In genomic region chr12:89468648-89469326, GRCh38 we compare ENCODE assay signal across 10 cellular contexts. TPM values are rescaled to one million over a fixed set of nuclear protein-coding genes. Genes with fewer than 3 reads are reported as not detected.
A peak's percentile ranks its signal among the peaks of the same experiment; 100 is the strongest.
DNase-seq lines count a peak whose midpoint lies in the region; ATAC-seq and TF ChIP-seq lines count a peak whose summit lies in the region.
"Had no signal": no experiment of that assay in that cellular context is flagged by ENCODE, and none has a peak within 500 bp of the region (broad histone marks: within the 10 kb centered on the region; RNA-seq: fewer than 3 reads in every experiment).

No MANE protein-coding gene starts in this region.

- no peaks in the 10 kb centered on the region for H3K9me3 ChIP-seq in CD8-positive, alpha-beta memory T cell (ENCODE audit: low read length)
- no peaks in the 10 kb centered on the region for H3K9me3 ChIP-seq in endodermal cell (ENCODE audit: control insufficient read depth, low read length)

- H3K27me3 ChIP-seq in CD8-positive, alpha-beta memory T cell (ENCODE audit: insufficient read depth, low read length, poor library complexity, severe bottlenecking), result no peaks in the 10 kb centered on the region
- H3K27me3 ChIP-seq in endodermal cell (ENCODE audit: control insufficient read depth, insufficient read depth, low read length, poor library complexity, severe bottlenecking), result no peaks in the 10 kb centered on the region
- H3K27me3 ChIP-seq: cardiac muscle cell had no signal

- no peak overlapping the region for H3K27ac ChIP-seq in CD8-positive, alpha-beta memory T cell (ENCODE audit: low read depth, low read length)
- H3K27ac ChIP-seq in endodermal cell (ENCODE audit: low read depth, low read length), result no peak overlapping the region
- H3K27ac ChIP-seq: cardiac muscle cell had no signal

- H3K36me3 Mint-ChIP-seq in CD8-positive, alpha-beta memory T cell, result peaks cover 0 to 11% (median 0%) of the 10 kb centered on the region in 3 donors
- peaks cover 28% of the 10 kb centered on the region for H3K36me3 Mint-ChIP-seq in activated T-helper 17 cell treated with anti-CD3 and anti-CD28 coated beads, Interleukin-2, amount 50 U/mL, for 72 hours (ENCODE audit: low read depth)
- peaks cover 3% of the 10 kb centered on the region for H3K36me3 Mint-ChIP-seq in endodermal cell (ENCODE audit: low read depth)
- H3K36me3 Mint-ChIP-seq: mesothelial cell of epicardium had no signal

- no peaks in the 10 kb centered on the region for H3K9me3 Mint-ChIP-seq in CD8-positive, alpha-beta memory T cell
- no peaks in the 10 kb centered on the region for H3K9me3 Mint-ChIP-seq in activated T-helper 17 cell treated with anti-CD3 and anti-CD28 coated beads, Interleukin-2, amount 50 U/mL, for 72 hours
- H3K9me3 Mint-ChIP-seq in endodermal cell, result no peaks in the 10 kb centered on the region
- H3K9me3 Mint-ChIP-seq: mesothelial cell of epicardium had no signal

- WGBS in endodermal cell (ENCODE audit: insufficient coverage in 1 of 2, insufficient read length in 1 of 2), 2 experiments, result 91 to 100% methylated on average over 1 to 3 of the region's 4 CpGs

- peaks cover 51 to 57% (median 56%) of the 10 kb centered on the region in 3 donors for H3K4me1 Mint-ChIP-seq in CD8-positive, alpha-beta memory T cell
- H3K4me1 Mint-ChIP-seq in activated T-helper 17 cell treated with anti-CD3 and anti-CD28 coated beads, Interleukin-2, amount 50 U/mL, for 72 hours, result peaks cover 45% of the 10 kb centered on the region
- no peaks in the 10 kb centered on the region for H3K4me1 Mint-ChIP-seq in endodermal cell

- peak in 2 of 5 donors; percentile 22 to 45 for DNase-seq in CD8-positive, alpha-beta memory T cell
- no peak for DNase-seq in AG08395 (ENCODE audit: low spot score)
- no peak for DNase-seq in endodermal cell
- no peak for DNase-seq in stimulated activated CD4-positive, alpha-beta T cell treated with anti-CD3 and anti-CD28 coated beads, Interleukin-12 subunit alpha, Interleukin-12 subunit beta, amount 100 ng/mL, for 4 hours
- DNase-seq in HK-2 (ENCODE audit: unreplicated experiment), result no peak

- CTCF ChIA-PET in CD8-positive, alpha-beta memory T cell (lab: Charles Lee), result interaction anchor here (0.7 to 7.1 kb wide), 8 partner anchors 10 to 451 kb away, joined by 3 to 78 read pairs (median 4); partner anchors contain the start of genes GALNT4 and POC1B

- H3K4me3 ChIP-seq in CD8-positive, alpha-beta memory T cell (ENCODE audit: low read length), result no peak overlapping the region
- no peak overlapping the region for H3K4me3 ChIP-seq in endodermal cell (ENCODE audit: low read length)
- H3K4me3 ChIP-seq: cardiac muscle cell had no signal

- ATAC-seq in GM19438 (IDR thresholded peaks at IDR 0.05; ENCODE audit: low read depth, unreplicated experiment), result peak; percentile 75
- ATAC-seq in HG03159 (IDR thresholded peaks at IDR 0.05; ENCODE audit: unreplicated experiment), result peak; percentile 94
- peak; percentile 49 for ATAC-seq in activated T-helper 17 cell treated with anti-CD3 and anti-CD28 coated beads, Interleukin-2, amount 50 U/mL, for 72 hours (replicated peaks)

- no peaks in the 10 kb centered on the region for H3K36me3 ChIP-seq in CD8-positive, alpha-beta memory T cell (ENCODE audit: insufficient read depth, low read length)
- no peaks in the 10 kb centered on the region for H3K36me3 ChIP-seq in endodermal cell (ENCODE audit: control insufficient read depth, insufficient read depth, low read length)
- H3K36me3 ChIP-seq: cardiac muscle cell had no signal

- H3K27me3 Mint-ChIP-seq in CD8-positive, alpha-beta memory T cell, result no peaks in the 10 kb centered on the region
- no peaks in the 10 kb centered on the region for H3K27me3 Mint-ChIP-seq in activated T-helper 17 cell treated with anti-CD3 and anti-CD28 coated beads, Interleukin-2, amount 50 U/mL, for 72 hours
- no peaks in the 10 kb centered on the region for H3K27me3 Mint-ChIP-seq in endodermal cell (ENCODE audit: insufficient read depth)

- H3K4me1 ChIP-seq in CD8-positive, alpha-beta memory T cell (ENCODE audit: insufficient read depth, low read length), result peaks cover 32% of the 10 kb centered on the region
- no peaks in the 10 kb centered on the region for H3K4me1 ChIP-seq in endodermal cell (ENCODE audit: control insufficient read depth, insufficient read depth, low read length)

- H3K27ac Mint-ChIP-seq in CD8-positive, alpha-beta memory T cell, result peak overlapping the region; percentile 74 to 98 (median 90)
- peak overlapping the region; percentile 88 for H3K27ac Mint-ChIP-seq in activated T-helper 17 cell treated with anti-CD3 and anti-CD28 coated beads, Interleukin-2, amount 50 U/mL, for 72 hours
- no peak overlapping the region for H3K27ac Mint-ChIP-seq in endodermal cell
- H3K27ac Mint-ChIP-seq: mesothelial cell of epicardium had no signal

- POLR2A ChIA-PET in CD8-positive, alpha-beta memory T cell (lab: Charles Lee), result interaction anchor here (1.0 to 2.1 kb wide), 2 partner anchors 56 to 59 kb away, joined by 3 to 9 read pairs; partner anchors contain the start of genes GALNT4 and POC1B

- TF ChIP-seq CTCF in endodermal cell (conservative IDR thresholded peaks at IDR 0.05), result no peak

- peak overlapping the region; percentile 17 to 84 (median 73) for H3K4me3 Mint-ChIP-seq in CD8-positive, alpha-beta memory T cell
- H3K4me3 Mint-ChIP-seq in activated T-helper 17 cell treated with anti-CD3 and anti-CD28 coated beads, Interleukin-2, amount 50 U/mL, for 72 hours, result peak overlapping the region; percentile 69
- no peak overlapping the region for H3K4me3 Mint-ChIP-seq in endodermal cell
- H3K4me3 Mint-ChIP-seq: mesothelial cell of epicardium had no signal

- H3K9ac ChIP-seq in endodermal cell (ENCODE audit: extremely low read depth, low read length, poor library complexity, severe bottlenecking), result no peak overlapping the region

RNA-seq across cellular contexts. Expression of gene GALNT4, which starts 55.8 kb away (rescaled TPM):
- total RNA-seq in CD8-positive, alpha-beta memory T cell, result 1 to 10 TPM; 5.8 to 6.5 TPM
- polyA plus RNA-seq in CD8-positive, alpha-beta memory T cell, result 5.3 TPM
- 10 to 100 TPM; 15.1 to 16.7 TPM for total RNA-seq in activated T-helper 17 cell treated with anti-CD3 and anti-CD28 coated beads, Interleukin-2, amount 50 U/mL, for 72 hours
- total RNA-seq in endodermal cell, result 1 to 10 TPM; 7.2 to 9.0 TPM
- polyA plus RNA-seq in endodermal cell (2013, experiment 1 of 2), result 2.0 TPM
- 3.0 TPM for polyA plus RNA-seq in endodermal cell (2013, experiment 2 of 2)

RNA-seq across cellular contexts. Expression of gene POC1B, which starts 57.1 kb away (rescaled TPM):
- total RNA-seq in CD8-positive, alpha-beta memory T cell, result 10 to 100 TPM; 21.8 to 22.6 TPM
- polyA plus RNA-seq in CD8-positive, alpha-beta memory T cell, result 38.9 TPM
- total RNA-seq in activated T-helper 17 cell treated with anti-CD3 and anti-CD28 coated beads, Interleukin-2, amount 50 U/mL, for 72 hours, result 10 to 100 TPM; 47.5 to 54.3 TPM
- total RNA-seq in endodermal cell, result 10 to 100 TPM; 22.3 to 36.1 TPM
- polyA plus RNA-seq in endodermal cell (2013, experiment 1 of 2), result 23.8 TPM
- 21.6 TPM for polyA plus RNA-seq in endodermal cell (2013, experiment 2 of 2)
